In the genomic region with DNA sequence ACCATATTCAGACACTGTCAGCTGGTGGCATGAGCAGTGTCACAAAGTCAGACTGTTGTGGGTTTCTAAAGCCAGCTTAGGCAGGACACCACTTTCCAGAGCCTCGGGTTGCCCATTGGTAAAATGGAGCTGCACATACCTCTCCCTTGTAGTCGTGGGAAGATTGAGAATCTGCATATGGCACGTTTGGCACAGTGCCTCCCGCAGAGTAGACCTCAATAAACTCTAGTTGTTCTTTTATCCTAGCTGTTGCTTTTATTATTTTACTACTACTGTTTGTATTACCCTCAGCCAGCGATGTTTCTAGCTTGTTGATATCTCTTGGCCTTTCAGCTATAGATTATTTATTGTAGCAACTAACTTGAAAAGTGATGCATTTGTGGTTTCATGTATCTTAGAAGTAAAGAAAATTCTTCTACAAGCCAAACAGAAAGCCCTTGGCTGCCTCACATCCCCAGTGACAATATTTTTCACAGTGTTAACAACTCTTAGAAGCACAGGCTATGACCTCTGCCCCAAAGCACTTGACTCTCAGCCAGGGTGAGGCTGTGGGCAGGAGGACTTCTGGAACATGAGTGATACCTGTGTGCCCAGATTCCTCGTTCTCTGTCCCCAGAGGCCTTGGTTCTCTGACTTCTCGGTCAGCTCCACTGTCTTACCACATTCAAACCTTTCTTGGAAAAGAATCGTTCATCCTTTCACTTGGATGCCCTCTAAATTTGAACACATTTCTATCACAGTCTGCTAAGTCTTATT, we compare ENCODE assay signal across 23 cellular contexts.
DNase-seq lines count a peak whose midpoint lies in the region; ATAC-seq, FAIRE-seq and TF ChIP-seq lines count a peak whose summit lies in the region.
"Had no signal": no experiment of that assay in that cellular context is flagged by ENCODE, and none has a peak within 500 bp of the region (broad histone marks: within the 10 kb centered on the region; RNA-seq: fewer than 3 reads in every experiment).

No MANE protein-coding gene starts in this region.

- H3K36me3 ChIP-seq in liver (ENCODE audit: control insufficient read depth in 4 of 4, insufficient read depth in 3 of 4, low read depth in 1 of 4, low read length in 3 of 4) (no peaks in the 10 kb centered on the region), HepG2 (replicated peaks in 1 of 2; ENCODE audit: control insufficient read depth in 1 of 2, insufficient read depth in 2 of 2, low read length in 2 of 2) (no peaks in the 10 kb centered on the region), SU-DHL-6 (ENCODE audit: low read length) (no peaks in the 10 kb centered on the region), transverse colon (no peaks in the 10 kb centered on the region), esophagus squamous epithelium (no peaks in the 10 kb centered on the region)

- no peaks in the 10 kb centered on the region for H3K9me3 ChIP-seq in liver (ENCODE audit: control insufficient read depth in 4 of 4, low read length in 3 of 4)
- no peaks in the 10 kb centered on the region for H3K9me3 ChIP-seq in HepG2 (ENCODE audit: low read length)
- H3K9me3 ChIP-seq in SU-DHL-6 (ENCODE audit: insufficient read depth, low read length), result no peaks in the 10 kb centered on the region
- no peaks in the 10 kb centered on the region for H3K9me3 ChIP-seq in transverse colon
- H3K9me3 ChIP-seq in esophagus squamous epithelium, result no peaks in the 10 kb centered on the region

- intact Hi-C loops in HepG2 (cut with micrococcal nuclease; ENCODE audit: unreplicated experiment), result no loop called here
- intact Hi-C loops in transverse colon (cut with DNase I; ENCODE audit: low total_unique reads), result no loop called here
- intact Hi-C loops in esophagus squamous epithelium (cut with DNase I), result no loop called here

- H3K27ac Mint-ChIP-seq in naive B cell, result peak overlapping the region in 4 of 6 donors; percentile 8 to 64 (median 24)
- H3K27ac Mint-ChIP-seq: CD8-positive, alpha-beta T cell had no signal

- H3K4me1 ChIP-seq in liver (ENCODE audit: control insufficient read depth in 4 of 4, insufficient read depth in 4 of 4, low read length in 3 of 4) (peaks cover 0 to 13% (median 8%) of the 10 kb centered on the region in 4 donors), HepG2 (ENCODE audit: insufficient read depth, low read length) (peaks cover 10% of the 10 kb centered on the region; the same call in 1 of the 2 replicates), transverse colon (peaks cover 3 to 18% (median 15%) of the 10 kb centered on the region in 4 donors), esophagus squamous epithelium (peaks cover 0 to 33% (median 0%) of the 10 kb centered on the region in 3 donors)

- TF ChIP-seq EP300 in HepG2 (IDR thresholded peaks at IDR 0.05; ENCODE audit: low read depth in 2 of 2, low read length in 2 of 2) (no peak), HepG2 (CRISPR knock-in tag; IDR thresholded peaks at IDR 0.05; ENCODE audit: borderline replicate concordance) (no peak), transverse colon (IDR thresholded peaks at IDR 0.05; ENCODE audit: low read depth) (no peak)

- no peak for ATAC-seq in HepG2
- ATAC-seq in naive B cell (ENCODE audit: low read depth in 2 of 2), result no peak
- no peak for ATAC-seq in GM18870 (IDR thresholded peaks at IDR 0.05; ENCODE audit: unreplicated experiment)
- ATAC-seq: CD8-positive, alpha-beta T cell; K562 had no signal

- peaks cover 47 to 73% (median 62%) of the 10 kb centered on the region in 3 donors for H3K4me1 Mint-ChIP-seq in naive B cell

- in situ Hi-C loops in HepG2 (cut with HindIII; ENCODE audit: extremely low pct_ligation_motif_present, low pct_unique_long_range_greater_than_20kb), result loop anchor here (25.0 kb wide), 1 partner anchor 484 kb away; a partner anchor contains a TSS
- in situ Hi-C loops in transverse colon (cut with MboI; ENCODE audit: low pct_ligation_motif_present in 1 of 4, low pct_unique_long_range_greater_than_20kb in 1 of 4, low sequenced_read_pairs in 3 of 4), result loop anchor here in 1 of 4 donors (25.0 kb wide), 1 partner anchor 484 kb away; a partner anchor contains a TSS

- H3K79me2 ChIP-seq in HepG2 (ENCODE audit: insufficient read depth, low read length) (no peaks in the 10 kb centered on the region), SU-DHL-6 (ENCODE audit: insufficient read depth, low read length) (no peaks in the 10 kb centered on the region)

- H3K9me3 Mint-ChIP-seq in naive B cell, result peaks cover 0 to 2% (median 0%) of the 10 kb centered on the region in 7 donors
- H3K9me3 Mint-ChIP-seq: CD8-positive, alpha-beta T cell had no signal

- DNase-seq in HepG2 (ENCODE audit: low spot score) (no peak), naive B cell (no peak), transverse colon (peak; percentile 65), islet precursor cell (no peak), esophagus squamous epithelium (lab: John Stamatoyannopoulos, UW) (no peak)
- DNase-seq: CD8-positive, alpha-beta T cell; DMS153; H7; Kasumi-1; NCI-H1092 treated with DMSO at 0.1 percent for 48 hours; NCI-H1436; NCI-H2029; NCI-H524 treated with DMSO at 0.1 percent for 48 hours; NCI-H774; PC-9; RPMI8226; SHP77 treated with DMSO at 0.1 percent for 48 hours had no signal

- no peaks in the 10 kb centered on the region for H3K9me2 ChIP-seq in SU-DHL-6 (replicated peaks; ENCODE audit: insufficient read depth, low read length)

- no peaks in the 10 kb centered on the region for H3K27me3 Mint-ChIP-seq in naive B cell

- H3K27me3 ChIP-seq in liver (ENCODE audit: control insufficient read depth in 4 of 4, insufficient read depth in 4 of 4, low read length in 3 of 4) (no peaks in the 10 kb centered on the region), HepG2 (ENCODE audit: control insufficient read depth in 1 of 2, insufficient read depth in 2 of 2, low read length in 2 of 2) (no peaks in the 10 kb centered on the region), SU-DHL-6 (ENCODE audit: low read length) (no peaks in the 10 kb centered on the region), transverse colon (no peaks in the 10 kb centered on the region), esophagus squamous epithelium (no peaks in the 10 kb centered on the region)

- FAIRE-seq in HepG2 (lab: Jason Lieb, UNC), result no peak
- FAIRE-seq: GM18507, K562 had no signal

- H3K4me2 ChIP-seq in HepG2 (ENCODE audit: low read depth, low read length) (no peak overlapping the region), SU-DHL-6 (ENCODE audit: low read depth, low read length, poor library complexity, severe bottlenecking) (no peak overlapping the region)
- H3K4me2 ChIP-seq: PC-9 had no signal

- no peaks in the 10 kb centered on the region for H4K20me1 ChIP-seq in HepG2 (ENCODE audit: insufficient read depth, low read length)
- H4K20me1 ChIP-seq in SU-DHL-6 (ENCODE audit: low read depth, low read length), result no peaks in the 10 kb centered on the region

- WGBS in liver, result 54% methylated on average over 8 of the region's 8 CpGs
- 41% methylated on average over 8 of the region's 8 CpGs for WGBS in HepG2 (ENCODE audit: low lambda C conversion rate)
- WGBS in transverse colon (ENCODE audit: low coverage in 1 of 2), 2 donors, result 30 to 43% methylated on average over 5 to 8 of the region's 8 CpGs
- 77 to 83% methylated on average over 7 to 8 of the region's 8 CpGs for WGBS in esophagus squamous epithelium, 2 donors

- TF ChIP-seq RAD21 in liver (IDR thresholded peaks at IDR 0.05) (no peak), HepG2 (CRISPR knock-in tag; IDR thresholded peaks at IDR 0.05) (no peak)

- H3F3A ChIP-seq in SU-DHL-6 (ENCODE audit: insufficient read depth), result peaks cover 8% of the 10 kb centered on the region

- no TSS peak for BruUV-seq in HepG2 (replicated peaks; lab: Mats Ljungman, UMichigan)

- CTCF ChIA-PET in HepG2 (lab: Yijun Ruan, JAX; ENCODE audit: low intra/inter-chr PET ratio, low total read pairs), result no interaction called here

- H3K9ac ChIP-seq in liver (ENCODE audit: low read depth in 1 of 2, low read length in 2 of 2) (no peak overlapping the region), HepG2 (ENCODE audit: insufficient read depth, low read depth, low read length) (no peak overlapping the region), SU-DHL-6 (ENCODE audit: low read length) (no peak overlapping the region)

- POLR2A ChIA-PET in HepG2 (lab: Yijun Ruan, JAX), result interaction anchor here (0.9 kb wide), 1 partner anchor 9 kb away, joined by 3 read pairs; no protein-coding TSS in a partner anchor

- peak overlapping the region in 1 of 8 donors; percentile 8 for H3K4me3 Mint-ChIP-seq in naive B cell
- H3K4me3 Mint-ChIP-seq: CD8-positive, alpha-beta T cell had no signal

- TF ChIP-seq POLR2A in HepG2 (IDR thresholded peaks at IDR 0.05; ENCODE audit: insufficient read depth in 1 of 2, low read depth in 2 of 2, low read length in 2 of 2), result no peak
- no peak for TF ChIP-seq POLR2A in transverse colon (IDR thresholded peaks at IDR 0.05)
- TF ChIP-seq POLR2A in esophagus squamous epithelium (IDR thresholded peaks at IDR 0.05), result no peak

- H3K27ac ChIP-seq in liver (ENCODE audit: low read depth in 1 of 2, low read length in 2 of 2) (no peak overlapping the region), HepG2 (ENCODE audit: extremely low read length, insufficient read depth, low read length) (no peak overlapping the region), SU-DHL-6 (ENCODE audit: low read depth, low read length) (peak overlapping the region; percentile 87), transverse colon (peak overlapping the region; percentile 10 to 39 (median 32)), esophagus squamous epithelium (no peak overlapping the region)
- H3K27ac ChIP-seq: C4-2B, PC-9 had no signal

- H3K4me3 ChIP-seq in liver (ENCODE audit: low read depth in 1 of 3, low read length in 3 of 3) (no peak overlapping the region), HepG2 (replicated peaks in 1 of 3; ENCODE audit: insufficient read depth in 1 of 3, low read depth in 2 of 3, low read length in 3 of 3) (no peak overlapping the region), SU-DHL-6 (ENCODE audit: insufficient read depth, low read length, poor library complexity, severe bottlenecking) (no peak overlapping the region), transverse colon (no peak overlapping the region), esophagus squamous epithelium (no peak overlapping the region)
- H3K4me3 ChIP-seq: K562, PC-9 had no signal

- H2AFZ ChIP-seq in HepG2 (ENCODE audit: low read length), result no peak overlapping the region
- no peak overlapping the region for H2AFZ ChIP-seq in SU-DHL-6 (ENCODE audit: low read depth, low read length, severe bottlenecking)
- H2AFZ ChIP-seq: PC-9 had no signal

- no peak for TF ChIP-seq CTCF in liver (IDR thresholded peaks at IDR 0.05; ENCODE audit: low read depth, low read length, missing input control)
- no peak for TF ChIP-seq CTCF in HepG2 (CRISPR knock-in tag; IDR thresholded peaks at IDR 0.05)
- no peak for TF ChIP-seq CTCF in SU-DHL-6 (IDR thresholded peaks at IDR 0.05; ENCODE audit: insufficient read depth, low read length, poor library complexity, severe bottlenecking)
- TF ChIP-seq CTCF in transverse colon (IDR thresholded peaks at IDR 0.05), result no peak
- TF ChIP-seq CTCF in esophagus squamous epithelium (IDR thresholded peaks at IDR 0.05), result no peak

- peaks cover 7 to 11% of the 10 kb centered on the region in 2 donors for H3K36me3 Mint-ChIP-seq in naive B cell

TF ChIP-seq in HepG2, 621 proteins besides CTCF, POLR2A, EP300 and RAD21 (continues in another document):
- TF ChIP-seq ZNF546 (CRISPR knock-in tag; conservative IDR thresholded peaks at IDR 0.05), result no peak
- TF ChIP-seq RFXAP (CRISPR knock-in tag; IDR thresholded peaks at IDR 0.05; ENCODE audit: borderline replicate concordance), result no peak

Comparison
In these comparisons a context has a peak if more than half of its experiments do, and no peak if none do; other contexts are left out.
1. H3K27ac ChIP-seq: peak in SU-DHL-6 (single experiment) and transverse colon (4 of 4); none in liver (0 of 2), HepG2 (single experiment) and esophagus squamous epithelium (0 of 4).